10 cellular contexts compared by ENCODE assay signal in genomic region chr2:157444643-157445040, GRCh38. TPM values are rescaled to one million over a fixed set of nuclear protein-coding genes. Genes with fewer than 3 reads are reported as not detected.
DNase-seq lines count a peak whose midpoint lies in the region; ATAC-seq and TF ChIP-seq lines count a peak whose summit lies in the region.
"Had no signal": no experiment of that assay in that cellular context is flagged by ENCODE, and none has a peak within 500 bp of the region (broad histone marks: within the 10 kb centered on the region; RNA-seq: fewer than 3 reads in every experiment).

No MANE protein-coding gene starts in this region.

- H3K4me3 Mint-ChIP-seq in activated naive CD4-positive, alpha-beta T cell treated with anti-CD3 and anti-CD28 coated beads, Interleukin-2, amount 10 ng/mL, durations not matched to agents 7 days and 5 days = peak overlapping the region; percentile 97
- H3K4me3 Mint-ChIP-seq: nephron progenitor cell had no signal

- WGBS in testis, 2 donors = 54 to 60% methylated on average over 3 of the region's 3 CpGs

- TF ChIP-seq POLR2A in testis (IDR thresholded peaks at IDR 0.05) = no peak

- H3K27me3 Mint-ChIP-seq in activated naive CD4-positive, alpha-beta T cell treated with anti-CD3 and anti-CD28 coated beads, Interleukin-2, amount 10 ng/mL, durations not matched to agents 7 days and 5 days = no peaks in the 10 kb centered on the region

- no peaks in the 10 kb centered on the region for H3K9me3 Mint-ChIP-seq in activated naive CD4-positive, alpha-beta T cell treated with anti-CD3 and anti-CD28 coated beads, Interleukin-2, amount 10 ng/mL, durations not matched to agents 7 days and 5 days
- H3K9me3 Mint-ChIP-seq: nephron progenitor cell had no signal

- no peaks in the 10 kb centered on the region for H3K9me3 ChIP-seq in testis
- H3K9me3 ChIP-seq: BE2C had no signal

- H3K27ac Mint-ChIP-seq in activated naive CD4-positive, alpha-beta T cell treated with anti-CD3 and anti-CD28 coated beads, Interleukin-2, amount 10 ng/mL, durations not matched to agents 7 days and 5 days = peak overlapping the region; percentile 99
- H3K27ac Mint-ChIP-seq: nephron progenitor cell had no signal

- no peaks in the 10 kb centered on the region for H3K27me3 ChIP-seq in testis
- H3K27me3 ChIP-seq: BE2C had no signal

- H3K4me3 ChIP-seq in testis = no peak overlapping the region

- DNase-seq in activated T-cell treated with anti-CD3 and anti-CD28 coated beads, Interleukin-2, amount 50 U/mL, for 1 hour = peak; percentile 41
- DNase-seq in activated T-cell treated with anti-CD3 and anti-CD28 coated beads for 4 hours = no peak
- DNase-seq in activated naive CD4-positive, alpha-beta T cell treated with anti-CD3 and anti-CD28 coated beads, Interleukin-2, amount 10 ng/mL, durations not matched to agents 7 days and 5 days = peak; percentile 52
- peak; percentile 33 for DNase-seq in testis
- DNase-seq in effector CD8-positive, alpha-beta T cell (lab: John Stamatoyannopoulos, UW) = no peak
- no peak for DNase-seq in NCI-H2227 treated with DMSO at 0.1 percent for 48 hours (lab: John Stamatoyannopoulos, UW)
- DNase-seq in UCSD-AML1 (lab: John Stamatoyannopoulos, UW; ENCODE audit: unreplicated experiment) = no peak
- DNase-seq: BE2C, nephron progenitor cell had no signal

- CTCF ChIA-PET in activated naive CD4-positive, alpha-beta T cell treated with anti-CD3 and anti-CD28 coated beads, Interleukin-2, amount 10 ng/mL, durations not matched to agents 7 days and 5 days (lab: Charles Lee) = interaction anchor here (1.0 to 2.1 kb wide), 5 partner anchors 16 to 117 kb away, joined by 3 to 8 read pairs (median 6); no protein-coding TSS in a partner anchor

- no peaks in the 10 kb centered on the region for H3K36me3 ChIP-seq in testis (ENCODE audit: low read depth, missing control alignments)
- H3K36me3 ChIP-seq: BE2C had no signal

- peak; percentile 23 for ATAC-seq in HG02973 (IDR thresholded peaks at IDR 0.05; ENCODE audit: unreplicated experiment)

- H3K36me3 Mint-ChIP-seq in activated naive CD4-positive, alpha-beta T cell treated with anti-CD3 and anti-CD28 coated beads, Interleukin-2, amount 10 ng/mL, durations not matched to agents 7 days and 5 days = peaks cover 40% of the 10 kb centered on the region

- peak overlapping the region in 1 of 2 donors; percentile 1 for H3K27ac ChIP-seq in testis

- peaks cover 12% of the 10 kb centered on the region for H3K4me1 ChIP-seq in testis
- H3K4me1 ChIP-seq: BE2C had no signal

- H3K4me1 Mint-ChIP-seq in activated naive CD4-positive, alpha-beta T cell treated with anti-CD3 and anti-CD28 coated beads, Interleukin-2, amount 10 ng/mL, durations not matched to agents 7 days and 5 days = peaks cover 48% of the 10 kb centered on the region

- intact Hi-C loops in testis (cut with DNase I; ENCODE audit: low total_unique reads) = no loop called here

- TF ChIP-seq CTCF in testis (IDR thresholded peaks at IDR 0.05) = no peak

RNA-seq across cellular contexts. Expression of gene CYTIP, which starts 0.8 kb away (rescaled TPM):
- 1 to 10 TPM; 8.5 to 9.1 TPM for total RNA-seq in testis
- polyA plus RNA-seq in testis (ENCODE audit: insufficient read depth, low read depth, low replicate concordance) = 3.9 TPM

Comparison
In these comparisons a context has a peak if more than half of its experiments do, and no peak if none do; other contexts are left out.
1. DNase-seq: peak in activated T-cell treated with anti-CD3 and anti-CD28 coated beads, Interleukin-2, amount 50 U/mL, for 1 hour (single experiment), activated naive CD4-positive, alpha-beta T cell treated with anti-CD3 and anti-CD28 coated beads, Interleukin-2, amount 10 ng/mL, durations not matched to agents 7 days and 5 days (single experiment) and testis (single experiment); none in activated T-cell treated with anti-CD3 and anti-CD28 coated beads for 4 hours (single experiment), effector CD8-positive, alpha-beta T cell (single experiment), NCI-H2227 treated with DMSO at 0.1 percent for 48 hours (single experiment) and UCSD-AML1 (single experiment).